1 cellular context compared by ENCODE assay signal in genomic region chr19:41397086-41398041, GRCh38.
TF ChIP-seq lines count a peak whose summit lies in the region.

BCKDHA (plus strand) TSS chr19:41397818; CDS start chr19:41397828, 10 bp downstream.
EXOSC5 (minus strand) TSS chr19:41397359; CDS start chr19:41397328, 31 bp downstream.

TF ChIP-seq in K562, 482 proteins besides CTCF, POLR2A, EP300 and RAD21 (continued from another document and continues in another):
- TF ChIP-seq CTCFL (IDR thresholded peaks at IDR 0.05; ENCODE audit: borderline replicate concordance, insufficient read depth, low read depth, low read length, poor library complexity, severe bottlenecking): no peak
- no peak for TF ChIP-seq SMARCA4 (IDR thresholded peaks at IDR 0.05)
- TF ChIP-seq CTBP1 (IDR thresholded peaks at IDR 0.05; ENCODE audit: borderline replicate concordance): peak; percentile 35; the same call in 1 of the 2 replicates
- no peak for TF ChIP-seq ASH1L (IDR thresholded peaks at IDR 0.05; ENCODE audit: borderline replicate concordance, low read depth, partially characterized antibody)
- no peak for TF ChIP-seq ZBTB33 (CRISPR knock-in tag; IDR thresholded peaks at IDR 0.05)
- no peak for TF ChIP-seq HNRNPUL1 (IDR thresholded peaks at IDR 0.05; ENCODE audit: low read length)
- 0 out of 2 replicates have a peak, but pooled peaks have one; percentile 27 for TF ChIP-seq XRCC5 (IDR thresholded peaks at IDR 0.05; ENCODE audit: low read depth, low read length)
- peak in 1 of 2 experiments; percentile 66; a peak in 1 of 4 replicates for TF ChIP-seq ZNF639 (CRISPR knock-in tag; conservative IDR thresholded peaks at IDR 0.05 in 1 of 2, IDR thresholded peaks at IDR 0.05 in 1 of 2)
- TF ChIP-seq NRF1 (conservative IDR thresholded peaks at IDR 0.05 in 1 of 2, IDR thresholded peaks at IDR 0.05 in 1 of 2): peak; percentile 99 to 100
- TF ChIP-seq DPF2 (IDR thresholded peaks at IDR 0.05): no peak
- TF ChIP-seq ARHGAP35 (IDR thresholded peaks at IDR 0.05; ENCODE audit: partially characterized antibody): no peak
- no peak for TF ChIP-seq SIRT6 (IDR thresholded peaks at IDR 0.05; ENCODE audit: low read depth, low read length)
- TF ChIP-seq ZNF217 (CRISPR knock-in tag; IDR thresholded peaks at IDR 0.05): no peak
- TF ChIP-seq NFE2 (IDR thresholded peaks at IDR 0.05; ENCODE audit: low read depth): peak; percentile 92
- TF ChIP-seq THAP7 (CRISPR knock-in tag; IDR thresholded peaks at IDR 0.05): no peak
- TF ChIP-seq SNIP1 (IDR thresholded peaks at IDR 0.05; ENCODE audit: low read depth): no peak
- TF ChIP-seq SPI1 (IDR thresholded peaks at IDR 0.05; ENCODE audit: borderline replicate concordance, low read depth, low read length): peak; percentile 68; the same call in 1 of the 2 replicates
- TF ChIP-seq ZBTB17 (CRISPR knock-in tag; IDR thresholded peaks at IDR 0.05): no peak
- TF ChIP-seq KAT8 (IDR thresholded peaks at IDR 0.05; ENCODE audit: low read depth): no peak
- peak; percentile 82 for TF ChIP-seq CXXC5 (CRISPR knock-in tag; IDR thresholded peaks at IDR 0.05)
- no peak for TF ChIP-seq ZEB2 (IDR thresholded peaks at IDR 0.05)
- TF ChIP-seq ETV5 (CRISPR knock-in tag; IDR thresholded peaks at IDR 0.05; ENCODE audit: low read depth): peak; percentile 62; the same call in 1 of the 2 replicates
- no peak for TF ChIP-seq ZNF644 (tag; IDR thresholded peaks at IDR 0.05; ENCODE audit: low read depth)
- no peak for TF ChIP-seq CAMTA2 (CRISPR knock-in tag; conservative IDR thresholded peaks at IDR 0.05)
- no peak for TF ChIP-seq PHB2 (IDR thresholded peaks at IDR 0.05; ENCODE audit: low read depth)
- peak; percentile 91 for TF ChIP-seq MGA (IDR thresholded peaks at IDR 0.05)
- 0 out of 2 replicates have a peak, but pooled peaks have one; percentile 9 for TF ChIP-seq FOSL1 (tag; conservative IDR thresholded peaks at IDR 0.05)
- 0 out of 2 replicates have a peak, but pooled peaks have one; percentile 45 for TF ChIP-seq TCFL5 (CRISPR knock-in tag; conservative IDR thresholded peaks at IDR 0.05)
- no peak for TF ChIP-seq ZNF586 (CRISPR knock-in tag; conservative IDR thresholded peaks at IDR 0.05)
- no peak for TF ChIP-seq ZNF76 (CRISPR knock-in tag; IDR thresholded peaks at IDR 0.05; ENCODE audit: borderline replicate concordance)
- peak; percentile 86 for TF ChIP-seq GABPA (tag; conservative IDR thresholded peaks at IDR 0.05; ENCODE audit: low read depth)
- no peak for TF ChIP-seq HDGF (IDR thresholded peaks at IDR 0.05)
- no peak for TF ChIP-seq BDP1 (IDR thresholded peaks at IDR 0.05; ENCODE audit: insufficient read depth, insufficient read length)
- TF ChIP-seq NR3C1 (CRISPR knock-in tag; IDR thresholded peaks at IDR 0.05): no peak
- TF ChIP-seq MTA3 (IDR thresholded peaks at IDR 0.05; ENCODE audit: borderline replicate concordance): peak; percentile 41; the same call in 1 of the 2 replicates
- no peak for TF ChIP-seq ZNF316 (IDR thresholded peaks at IDR 0.05)
- peak; percentile 96 for TF ChIP-seq DACH1 (IDR thresholded peaks at IDR 0.05; ENCODE audit: partially characterized antibody)
- no peak for TF ChIP-seq COPS2 (conservative IDR thresholded peaks at IDR 0.05)
- TF ChIP-seq NR2C2 (CRISPR knock-in tag; IDR thresholded peaks at IDR 0.05): no peak
- peak; percentile 40; the same call in 1 of the 2 replicates for TF ChIP-seq NR2C2 (tag; IDR thresholded peaks at IDR 0.05)
- TF ChIP-seq EGR1 (conservative IDR thresholded peaks at IDR 0.05): no peak
- no peak; a peak in 1 of 4 replicates for TF ChIP-seq FOXA3 (CRISPR knock-in tag; conservative IDR thresholded peaks at IDR 0.05 in 1 of 2, IDR thresholded peaks at IDR 0.05 in 1 of 2)
- peak; percentile 49 for TF ChIP-seq HNRNPLL (IDR thresholded peaks at IDR 0.05; ENCODE audit: low read depth, low read length, poor library complexity, severe bottlenecking)
- no peak for TF ChIP-seq ZNF551 (CRISPR knock-in tag; IDR thresholded peaks at IDR 0.05)
- no peak for TF ChIP-seq ZNF589 (CRISPR knock-in tag; IDR thresholded peaks at IDR 0.05; ENCODE audit: low read depth)
- TF ChIP-seq SP1 (CRISPR knock-in tag; IDR thresholded peaks at IDR 0.05): peak; percentile 83
- peak; percentile 72 for TF ChIP-seq PML (IDR thresholded peaks at IDR 0.05; ENCODE audit: low read length)
- TF ChIP-seq FIP1L1 (IDR thresholded peaks at IDR 0.05; ENCODE audit: low read depth, low read length, poor library complexity, severe bottlenecking): peak; percentile 56
- peak; percentile 84; the same call in 1 of the 2 replicates for TF ChIP-seq DIDO1 (tag; IDR thresholded peaks at IDR 0.05; ENCODE audit: low read depth)
- no peak for TF ChIP-seq ZNF212 (CRISPR knock-in tag; IDR thresholded peaks at IDR 0.05)
- TF ChIP-seq SIN3A (IDR thresholded peaks at IDR 0.05; ENCODE audit: borderline replicate concordance in 2 of 2, control insufficient read depth in 1 of 2, low read depth in 2 of 2, low read length in 2 of 2): peak; percentile 98
- TF ChIP-seq E2F1 (CRISPR knock-in tag; IDR thresholded peaks at IDR 0.05): 0 out of 2 replicates have a peak, but pooled peaks have one; percentile 16
